ENCODE assay signal across 9 cellular contexts in the genomic region with DNA sequence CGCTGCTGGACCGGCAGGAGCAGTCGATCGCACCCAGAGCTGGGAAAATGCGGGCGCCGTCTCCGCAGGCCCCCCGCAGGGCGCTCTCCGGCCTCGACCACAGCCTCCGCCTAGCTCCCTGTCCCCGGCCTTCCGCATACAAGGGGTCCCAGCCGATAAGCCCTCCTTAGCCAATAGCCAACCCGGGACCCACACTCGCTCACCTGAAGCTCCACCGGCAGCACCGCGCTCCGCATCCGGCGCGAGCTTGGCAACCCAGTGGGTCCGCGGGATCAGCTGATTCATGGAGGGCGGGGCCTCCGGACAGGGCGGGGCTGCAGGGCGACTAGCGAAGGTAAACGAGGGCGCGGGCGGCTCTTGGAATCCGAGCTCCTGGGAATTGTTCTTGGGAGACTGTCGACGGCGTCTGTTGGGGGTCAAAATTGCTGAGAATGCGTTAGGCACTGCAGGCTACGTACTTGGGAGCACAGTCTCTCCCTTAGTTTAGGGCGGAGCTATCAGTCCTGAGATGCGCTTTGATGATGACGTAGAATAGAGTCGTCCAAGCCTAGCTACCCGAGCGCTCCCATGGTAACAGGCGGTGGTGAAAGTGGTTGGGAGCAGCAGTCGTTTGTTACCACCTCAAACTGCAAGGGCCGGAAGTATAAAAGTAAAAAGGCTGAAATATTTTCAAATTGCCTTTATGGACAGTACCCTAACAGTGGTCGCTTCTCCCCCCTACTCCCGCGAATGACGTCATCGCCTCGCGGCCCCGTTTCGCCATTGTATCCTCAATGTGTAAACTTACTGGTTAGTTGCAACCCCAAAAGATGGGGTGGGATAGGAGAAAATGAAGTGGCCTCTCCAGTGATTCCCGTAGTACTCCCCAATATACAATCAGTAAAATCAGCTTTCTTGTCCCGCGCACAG. TPM values are rescaled to one million over a fixed set of nuclear protein-coding genes. Genes with fewer than 3 reads are reported as not detected.
DNase-seq lines count a peak whose midpoint lies in the region; ATAC-seq, FAIRE-seq and TF ChIP-seq lines count a peak whose summit lies in the region.
"Had no signal": no experiment of that assay in that cellular context is flagged by ENCODE, and none has a peak within 500 bp of the region (broad histone marks: within the 10 kb centered on the region; RNA-seq: fewer than 3 reads in every experiment).

Gene ALS2, minus strand, starts transcription at position 260 of the 909 bp plus-strand sequence. CDS start 12,048 bp downstream, outside the sequence.

- intact Hi-C loops in kidney (cut with DNase I), result no loop called here

- DNase-seq in AG10803 (ENCODE audit: low read depth) (peak; percentile 100), NCI-H460 (ENCODE audit: extremely low read depth, low read depth) (peak; percentile 99), chondrocyte (ENCODE audit: low spot score) (peak; percentile 99), kidney (peak; percentile 98)
- DNase-seq in activated CD4-positive, alpha-beta T cell treated with anti-CD3 and anti-CD28 coated beads for 1 hour, result peak; percentile 87
- DNase-seq in stimulated activated CD4-positive, alpha-beta T cell treated with anti-CD3 and anti-CD28 coated beads, Interleukin-15, amount 100 ng/mL, for 24 hours, result peak; percentile 96

- peak within 1 kb of the TSS; percentile 89 for H3K4me3 ChIP-seq in AG10803 (ENCODE audit: low read length)
- peak within 1 kb of the TSS; percentile 89 to 99 for H3K4me3 ChIP-seq in kidney (ENCODE audit: low read length in 2 of 2)

- no peaks in the 10 kb centered on the region for H3K36me3 Mint-ChIP-seq in chondrocyte (ENCODE audit: low read depth)

- H3K9me3 Mint-ChIP-seq in chondrocyte (ENCODE audit: low read depth), result no peaks in the 10 kb centered on the region

- TF ChIP-seq CTCF in AG10803 (conservative IDR thresholded peaks at IDR 0.05; ENCODE audit: low read length), result no peak
- TF ChIP-seq CTCF in chondrocyte (IDR thresholded peaks at IDR 0.05), result no peak
- TF ChIP-seq CTCF in kidney (IDR thresholded peaks at IDR 0.05; ENCODE audit: borderline replicate concordance, extremely low read depth, insufficient read depth), result no peak

- peaks cover 3 to 7% of the 10 kb centered on the region in 2 donors for H3K4me1 ChIP-seq in kidney (ENCODE audit: control insufficient read depth in 1 of 2, insufficient read depth in 1 of 2, low read depth in 1 of 2, low read length in 2 of 2)

- no peaks in the 10 kb centered on the region for H3K9me3 ChIP-seq in kidney (ENCODE audit: control insufficient read depth in 1 of 2, low read length in 2 of 2)

- peak within 1 kb of the TSS; percentile 95 for H3K27ac Mint-ChIP-seq in chondrocyte (ENCODE audit: unreplicated experiment)

- H3K4me1 Mint-ChIP-seq in chondrocyte (ENCODE audit: low read depth), result peaks cover 48% of the 10 kb centered on the region

- H3K27ac ChIP-seq in kidney (ENCODE audit: low read depth in 2 of 2, low read length in 2 of 2), result peak within 1 kb of the TSS; percentile 77 to 86

- FAIRE-seq in kidney (lab: Jason Lieb, UNC), result peak; percentile 73
- FAIRE-seq: colon had no signal

- H3K27me3 Mint-ChIP-seq in chondrocyte (ENCODE audit: low read depth), result peaks cover 4% of the 10 kb centered on the region

- peak within 1 kb of the TSS; percentile 74 to 89 for H3K9ac ChIP-seq in kidney (ENCODE audit: low read length in 2 of 2)

- H3K36me3 ChIP-seq in kidney (ENCODE audit: control insufficient read depth in 1 of 2, insufficient read depth in 2 of 2, low read length in 2 of 2), result no peaks in the 10 kb centered on the region

- H3K4me3 Mint-ChIP-seq in chondrocyte (ENCODE audit: unreplicated experiment), result peak within 1 kb of the TSS; percentile 94

- ATAC-seq in GM19043 (IDR thresholded peaks at IDR 0.05; ENCODE audit: low read depth, unreplicated experiment) (peak; percentile 97), HG03378 (IDR thresholded peaks at IDR 0.05; ENCODE audit: unreplicated experiment) (peak; percentile 88)

RNA-seq across cellular contexts. Expression of gene ALS2, which starts in this region (rescaled TPM):
- 28.0 and 31.7 TPM in 2 replicates for total RNA-seq in NCI-H460 (2014; rRNA removed; shearing (Covaris generic))
- polyA plus RNA-seq in NCI-H460 (2014; cell fraction: nucleus; rRNA removed), result 13.5 and 27.5 TPM in 2 replicates
- total RNA-seq in chondrocyte (28.4 to 40.3 TPM (median 30.5 TPM) in 3 replicates), kidney (24.4 TPM)
- 7.1 TPM for polyA plus RNA-seq in kidney (ENCODE audit: insufficient read depth, low read depth, low replicate concordance)

Comparison
In these comparisons a context has a peak if more than half of its experiments do, and no peak if none do; other contexts are left out.
1. Peak in every context shown above with its lines: DNase-seq, ATAC-seq, H3K4me3 ChIP-seq and H3K27ac ChIP-seq.